ENCODE assay signal across 1 cellular context in genomic region chr17:48998557-48999440, GRCh38.
TF ChIP-seq lines count a peak whose summit lies in the region.

No MANE protein-coding gene starts in this region.

TF ChIP-seq in H1, 55 proteins besides CTCF, POLR2A, EP300 and RAD21 (continued from another document):
- TF ChIP-seq E2F6 (IDR thresholded peaks at IDR 0.05) (no peak), CEBPB (IDR thresholded peaks at IDR 0.05; ENCODE audit: low read depth, low read length) (0 out of 2 replicates have a peak, but pooled peaks have one; percentile 23)
TF ChIP-seq in H1: peak in this region for 4.
